In the genomic region with DNA sequence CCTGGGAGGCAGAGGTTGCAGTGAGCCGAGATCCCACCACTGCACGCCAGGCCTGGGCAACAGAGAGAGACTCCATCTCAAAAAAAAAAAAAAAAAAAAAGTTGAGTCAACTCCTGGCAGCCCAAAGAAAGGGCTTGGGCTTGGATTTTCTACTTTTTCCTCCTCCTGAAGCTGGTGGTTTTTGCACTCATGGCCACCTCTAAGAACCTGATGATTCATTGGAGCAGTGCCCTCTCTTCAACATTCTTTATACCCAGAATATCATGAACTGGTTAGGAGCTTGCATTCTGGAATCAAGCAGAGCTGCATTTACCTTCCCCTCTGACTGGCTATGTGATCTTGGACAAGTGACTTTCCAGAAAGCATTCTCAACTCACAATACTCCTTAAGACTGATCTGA, we compare ENCODE assay signal across 18 cellular contexts. TPM values are rescaled to one million over a fixed set of nuclear protein-coding genes. Genes with fewer than 3 reads are reported as not detected.
DNase-seq lines count a peak whose midpoint lies in the region; ATAC-seq and TF ChIP-seq lines count a peak whose summit lies in the region.
"Had no signal": no experiment of that assay in that cellular context is flagged by ENCODE, and none has a peak within 500 bp of the region (broad histone marks: within the 10 kb centered on the region; RNA-seq: fewer than 3 reads in every experiment).

No MANE protein-coding gene starts in this region.

- DNase-seq in GM23248: peak; percentile 24
- DNase-seq in RPMI7951 (ENCODE audit: low read depth): peak; percentile 22
- DNase-seq in fibroblast of the aortic adventitia (ENCODE audit: low read depth): peak; percentile 24
- peak; percentile 34 for DNase-seq in stromal cell of bone marrow (ENCODE audit: low read depth)
- no peak for DNase-seq in DMS79 treated with DMSO at 0.1 percent for 48 hours (lab: John Stamatoyannopoulos, UW)
- DNase-seq in occipital lobe (lab: John Stamatoyannopoulos, UW): no peak
- DNase-seq in left cardiac atrium: no peak
- DNase-seq: CD4-positive, CD25-positive, alpha-beta regulatory T cell; GOT3; NCI-H1092 treated with DMSO at 0.1 percent for 48 hours; NCI-H146; NCI-H2029 treated with DMSO at 0.1 percent for 48 hours; NCI-H2171; NCI-H526 had no signal

- peaks cover 22% of the 10 kb centered on the region for H3F3A ChIP-seq in GM23248 (ENCODE audit: insufficient read depth)

- 97% methylated on average over 2 of the region's 2 CpGs; no CpG with 5 or more reads in 1 of the 2 experiments for WGBS in GM23248 (ENCODE audit: low coverage in 1 of 2, low lambda C conversion rate in 2 of 2, missing lambda C conversion rate in 2 of 2), 2 experiments

- no peak overlapping the region for H3K9ac ChIP-seq in GM23248

- H3K27ac ChIP-seq in GM23248: no peak overlapping the region

- no peaks in the 10 kb centered on the region for H3K9me2 ChIP-seq in GM23248 (ENCODE audit: insufficient read depth)

- H3K9me3 ChIP-seq in GM23248 (ENCODE audit: low read depth): no peaks in the 10 kb centered on the region

- in situ Hi-C loops in GM23248 (cut with MboI): no loop called here

- TF ChIP-seq CTCF in fibroblast of the aortic adventitia (IDR thresholded peaks at IDR 0.05; ENCODE audit: insufficient read depth, low read length): no peak

- H2AFZ ChIP-seq in GM23248: no peak overlapping the region

- no peak overlapping the region for H3K4me3 ChIP-seq in GM23248
- H3K4me3 ChIP-seq in fibroblast of the aortic adventitia (ENCODE audit: low read depth, low read length): no peak overlapping the region

- intact Hi-C loops in left cardiac atrium (cut with DNase I): no loop called here

- H4K20me1 ChIP-seq in GM23248 (ENCODE audit: insufficient read depth): no peaks in the 10 kb centered on the region

- no peaks in the 10 kb centered on the region for H3K79me2 ChIP-seq in GM23248 (ENCODE audit: insufficient read depth)

- H3K4me1 ChIP-seq in GM23248 (ENCODE audit: insufficient read depth): peaks cover 10% of the 10 kb centered on the region

- peaks cover 37% of the 10 kb centered on the region for H3K27me3 ChIP-seq in GM23248 (replicated peaks; ENCODE audit: insufficient read depth)

- no peak for ATAC-seq in left cardiac atrium
- ATAC-seq: HCT116, Panc1, Right ventricle myocardium inferior had no signal

- 0 out of 2 replicates have a peak, but pooled peaks cover 5% of the 10 kb centered on the region for H3K36me3 ChIP-seq in GM23248 (ENCODE audit: low read depth)

- no peak overlapping the region for H3K4me2 ChIP-seq in GM23248 (ENCODE audit: unreplicated experiment)

RNA-seq across cellular contexts. Expression of gene ACTA1, which starts 3.5 kb away (rescaled TPM):
- 0.22 TPM in 1 of 2 replicates, not detected in the other for total RNA-seq in GM23248 (2014; rRNA removed; shearing (Covaris generic))
- polyA plus RNA-seq in GM23248 (2016; fragmentation: Nextera tagmentation; extraction: Ambion mirVana): not detected in 2 replicates
- not detected in 2 replicates for total RNA-seq in RPMI7951 (2014; rRNA removed; shearing (Covaris generic))
- total RNA-seq in fibroblast of the aortic adventitia (ENCODE audit: low replicate concordance) (not detected in 2 replicates), occipital lobe (1.7 TPM), left cardiac atrium (1,000 to 10,000 TPM in 1 of 2 donors, 100 to 1,000 TPM in 1; 508 to 1,063 TPM)
- total RNA-seq: B cell; CD4-positive, CD25-positive, alpha-beta regulatory T cell had no signal
- polyA plus RNA-seq: CD4-positive, CD25-positive, alpha-beta regulatory T cell had no signal

Comparison
In these comparisons a context has a peak if more than half of its experiments do, and no peak if none do; other contexts are left out.
1. DNase-seq: peak in GM23248 (single experiment), RPMI7951 (single experiment), fibroblast of the aortic adventitia (single experiment) and stromal cell of bone marrow (single experiment); none in DMS79 treated with DMSO at 0.1 percent for 48 hours (single experiment), occipital lobe (single experiment) and left cardiac atrium (single experiment).
2. RNA of gene ACTA1, which starts 3.5 kb away (total RNA-seq): 508 to 1,063 TPM in left cardiac atrium; 1.7 TPM in occipital lobe (single experiment), 0.22 TPM in GM23248, not detected in RPMI7951 and not detected in fibroblast of the aortic adventitia; every median in the first group is over 100 times any median in the second.